ENCODE assay signal across 26 cellular contexts in the genomic region with DNA sequence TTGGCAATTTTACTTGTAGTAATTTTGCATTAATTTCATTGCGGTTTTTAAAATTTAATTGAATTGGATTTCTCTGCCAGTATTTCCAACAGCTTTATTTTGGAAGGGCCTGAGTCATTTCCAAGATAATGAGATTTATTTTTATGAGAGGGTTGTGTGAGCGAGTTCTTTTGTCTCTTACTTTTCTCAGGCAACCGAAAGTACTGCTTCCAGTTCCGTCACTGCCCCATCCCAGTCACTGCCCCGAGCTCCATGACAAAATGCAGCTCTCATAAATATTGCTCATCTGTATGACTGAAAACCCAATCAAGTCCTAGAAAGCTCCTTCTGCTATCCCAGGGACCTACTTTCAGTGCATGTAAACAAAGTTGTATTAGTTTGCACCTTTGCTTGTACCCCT.
"Had no signal": no experiment of that assay in that cellular context is flagged by ENCODE, and none has a peak within 500 bp of the region (broad histone marks: within the 10 kb centered on the region; RNA-seq: fewer than 3 reads in every experiment).

No MANE protein-coding gene starts in this region.

- ATAC-seq: heart right ventricle; left cardiac atrium; left lung; naive thymus-derived CD8-positive, alpha-beta T cell; psoas muscle; right cardiac atrium; stimulated activated naive B cell treated with anti-CD40 and anti-IgM and Interleukin-4, amounts not matched to agents 10 μg/mL and 1 μg/mL and 100 μg/mL, for 72 hours had no signal

- DNase-seq: dermis blood vessel endothelial cell; effector memory CD4-positive, alpha-beta T cell; erythroblast; esophagus squamous epithelium; foreskin melanocyte; glutamatergic neuron; heart right ventricle; hippocampal formation; left cardiac atrium; left lung; mammary epithelial cell; naive thymus-derived CD8-positive, alpha-beta T cell; nephron progenitor cell; occipital lobe; ovary; psoas muscle; right cardiac atrium; sigmoid colon; spleen; stimulated activated naive B cell treated with anti-CD40 and anti-IgM and Interleukin-4, amounts not matched to agents 10 μg/mL and 1 μg/mL and 100 μg/mL, for 72 hours; upper lobe of left lung had no signal

- H3K9me3 ChIP-seq: esophagus squamous epithelium, heart right ventricle, left lung, ovary, psoas muscle, sigmoid colon, spleen, thoracic aorta, tibial nerve, upper lobe of left lung had no signal

- H3K27me3 ChIP-seq: esophagus squamous epithelium, heart right ventricle, left lung, ovary, sigmoid colon, spleen, tibial nerve, upper lobe of left lung had no signal

- H3K36me3 ChIP-seq: esophagus squamous epithelium, heart right ventricle, left lung, ovary, sigmoid colon, spleen, thoracic aorta, tibial nerve, upper lobe of left lung had no signal

- H3K4me1 ChIP-seq: esophagus squamous epithelium, heart right ventricle, left lung, psoas muscle, sigmoid colon, spleen, tibial nerve, upper lobe of left lung had no signal

- H3K27ac ChIP-seq: coronary artery, esophagus squamous epithelium, heart right ventricle, left lung, ovary, psoas muscle, sigmoid colon, spleen, thoracic aorta, tibial nerve, upper lobe of left lung had no signal

- H3K4me3 ChIP-seq: coronary artery, esophagus squamous epithelium, heart right ventricle, left lung, ovary, psoas muscle, sigmoid colon, spleen, thoracic aorta, tibial nerve, upper lobe of left lung had no signal

- FAIRE-seq: islet of Langerhans, urothelium cell line had no signal
